ENCODE assay signal across 8 cellular contexts in genomic region chr19:42325896-42326771, GRCh38. TPM values are rescaled to one million over a fixed set of nuclear protein-coding genes. Genes with fewer than 3 reads are reported as not detected.
DNase-seq lines count a peak whose midpoint lies in the region; ATAC-seq and TF ChIP-seq lines count a peak whose summit lies in the region.

No MANE protein-coding gene starts in this region.

- no peaks in the 10 kb centered on the region for H3K36me3 ChIP-seq in gastrocnemius medialis

- peaks cover 26 to 32% of the 10 kb centered on the region in 2 donors for H3K4me1 ChIP-seq in gastrocnemius medialis

- H3K27me3 ChIP-seq in gastrocnemius medialis, result peaks cover 14 to 20% (median 18%) of the 10 kb centered on the region in 3 donors

- TF ChIP-seq CTCF in LNCaP clone FGC (IDR thresholded peaks at IDR 0.05; ENCODE audit: control insufficient read depth, extremely low read depth, insufficient read depth) (no peak), gastrocnemius medialis (IDR thresholded peaks at IDR 0.05 in 4 of 5, conservative IDR thresholded peaks at IDR 0.05 in 1 of 5) (no peak)

- TF ChIP-seq POLR2A in gastrocnemius medialis (IDR thresholded peaks at IDR 0.05), result no peak

- ATAC-seq in GM21619 (IDR thresholded peaks at IDR 0.05; ENCODE audit: unreplicated experiment) (peak; percentile 4), left cardiac atrium (peak; percentile 0 to 26), gastrocnemius medialis (peak; percentile 34 to 37), GM21367 (IDR thresholded peaks at IDR 0.05; ENCODE audit: unreplicated experiment) (no peak)

- DNase-seq in GM03348 (ENCODE audit: low spot score) (peak; percentile 22), LNCaP clone FGC (ENCODE audit: low read depth) (no peak), left cardiac atrium (peak; percentile 35), gastrocnemius medialis (no peak), NCI-H187 treated with DMSO at 0.1 percent for 48 hours (lab: John Stamatoyannopoulos, UW) (no peak)
- peak; percentile 26 for DNase-seq in activated naive CD4-positive, alpha-beta T cell treated with anti-CD3 and anti-CD28 coated beads, Interleukin-2, amount 50 U/mL, for 16 hours

- H3K9me3 ChIP-seq in gastrocnemius medialis, result no peaks in the 10 kb centered on the region

- peak overlapping the region; percentile 72 for H3K4me3 ChIP-seq in LNCaP clone FGC (ENCODE audit: low read depth, low read length)
- peak overlapping the region; percentile 64 to 96 (median 80) for H3K4me3 ChIP-seq in gastrocnemius medialis

- H3K27ac ChIP-seq in gastrocnemius medialis, result peak overlapping the region; percentile 64 to 89 (median 84)

- intact Hi-C loops in left cardiac atrium (cut with DNase I) (loop anchor here in 1 of 2 donors (5.0 kb wide), 1 partner anchor 71 kb away; no protein-coding TSS in a partner anchor), gastrocnemius medialis (cut with DNase I; ENCODE audit: low total_unique reads) (loop anchor here (1.0 to 10.0 kb wide), 7 partner anchors 42 to 461 kb away; partner anchors contain the start of genes POU2F2 and RPS19)

- in situ Hi-C loops in gastrocnemius medialis (cut with MboI; ENCODE audit: low sequenced_read_pairs in 4 of 4), result loop anchor here in 2 of 4 donors (10.0 to 25.0 kb wide), 2 partner anchors 81 to 214 kb away; partner anchors contain the start of gene GSK3A (in 1 of the 2)

RNA-seq across cellular contexts. Expression of gene MEGF8, which starts 0.7 kb away (rescaled TPM):
- total RNA-seq in left cardiac atrium, result 10 to 100 TPM; 28.2 to 29.5 TPM
- 10 to 100 TPM in 3 of 4 donors, 1 to 10 TPM in 1; 7.3 to 12.3 (median 10.3) TPM for total RNA-seq in gastrocnemius medialis

RNA-seq across cellular contexts. Expression of gene TMEM145, which starts 13.0 kb away (rescaled TPM):
- total RNA-seq in left cardiac atrium, result 1 to 10 TPM in 1 of 2 donors, under 1 TPM in 1; 0.50 to 1.4 TPM
- total RNA-seq in gastrocnemius medialis, result under 1 TPM in 1 of 4 donors, not detected in 3; 0.87 TPM

RNA-seq across cellular contexts. Expression of gene PAFAH1B3, which starts 23.7 kb away (rescaled TPM):
- 1 to 10 TPM; 4.1 to 6.2 TPM for total RNA-seq in left cardiac atrium
- 10 to 100 TPM in 1 of 4 donors, 1 to 10 TPM in 3; 1.7 to 30.7 (median 5.1) TPM for total RNA-seq in gastrocnemius medialis

RNA-seq across cellular contexts. Expression of gene PRR19, which starts 24.2 kb away (rescaled TPM):
- total RNA-seq in left cardiac atrium, result under 1 TPM; 0.12 to 0.16 TPM
- total RNA-seq in gastrocnemius medialis, result not detected

RNA-seq across cellular contexts. Expression of gene CIC, which starts 57.1 kb away (rescaled TPM):
- 10 to 100 TPM; 34.7 to 42.1 TPM for total RNA-seq in left cardiac atrium
- 10 to 100 TPM; 15.2 to 52.2 (median 41.5) TPM for total RNA-seq in gastrocnemius medialis

Comparison
In these comparisons a context has a peak if more than half of its experiments do, and no peak if none do; other contexts are left out.
1. DNase-seq: peak in GM03348 (single experiment), activated naive CD4-positive, alpha-beta T cell treated with anti-CD3 and anti-CD28 coated beads, Interleukin-2, amount 50 U/mL, for 16 hours (single experiment) and left cardiac atrium (single experiment); none in LNCaP clone FGC (single experiment), gastrocnemius medialis (0 of 2) and NCI-H187 treated with DMSO at 0.1 percent for 48 hours (single experiment).